ENCODE assay signal across 35 cellular contexts in the genomic region with DNA sequence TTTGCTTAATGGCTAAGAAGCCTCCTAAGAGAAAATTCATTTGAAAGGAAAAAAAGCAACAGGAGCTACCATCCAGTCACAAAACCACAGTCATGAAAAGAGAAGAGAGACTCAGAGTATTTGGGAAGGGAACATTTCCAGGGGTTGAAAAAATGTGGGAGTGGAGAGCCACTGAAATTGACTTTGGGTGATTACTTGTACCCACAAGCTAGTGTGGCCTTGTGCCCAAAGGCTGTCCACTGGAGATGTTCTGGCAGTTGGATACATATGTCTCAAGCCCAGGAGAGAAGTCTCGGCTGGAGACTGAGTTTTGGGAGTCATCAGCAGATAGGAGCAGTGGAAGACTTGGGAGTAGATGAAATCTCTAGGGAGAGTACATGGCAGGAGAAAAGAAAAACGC. TPM values are rescaled to one million over a fixed set of nuclear protein-coding genes. Genes with fewer than 3 reads are reported as not detected.
"Had no signal": no experiment of that assay in that cellular context is flagged by ENCODE, and none has a peak within 500 bp of the region (broad histone marks: within the 10 kb centered on the region; RNA-seq: fewer than 3 reads in every experiment).

No MANE protein-coding gene starts in this region.

- FAIRE-seq: pancreas, urothelium cell line had no signal

- H3K4me1 ChIP-seq: psoas muscle had no signal

- H3K4me3 Mint-ChIP-seq: naive thymus-derived CD8-positive, alpha-beta T cell; natural killer cell treated with Interleukin-12 subunit alpha and Interleukin-12 subunit beta and Interleukin-15 and Interleukin-18, amount 100 ng/mL, for 72 hours; nephron progenitor cell; neural crest cell; stimulated activated effector memory CD8-positive, alpha-beta T cell treated with anti-CD3 and anti-CD28 coated beads, Interleukin-12 subunit alpha, Interleukin-12 subunit beta, amount 100 ng/mL, for 72 hours; stimulated activated naive B cell treated with anti-CD40 and anti-IgM and Interleukin-4, amounts not matched to agents 10 μg/mL and 1 μg/mL and 100 μg/mL, for 72 hours; stimulated activated naive CD8-positive, alpha-beta T cell treated with anti-CD3 and anti-CD28 coated beads, Interleukin-15, Interleukin-2, amounts not matched to agents 100 ng/mL and 50 ng/mL, for 24 hours had no signal

- H3K4me3 ChIP-seq: pancreas, psoas muscle, right lobe of liver, sigmoid colon, skin epidermis, stomach, thoracic aorta, thyroid gland, tibial nerve, upper lobe of left lung, vagina had no signal

- H3K36me3 Mint-ChIP-seq: naive thymus-derived CD8-positive, alpha-beta T cell; natural killer cell treated with Interleukin-12 subunit alpha and Interleukin-12 subunit beta and Interleukin-15 and Interleukin-18, amount 100 ng/mL, for 72 hours; stimulated activated effector memory CD8-positive, alpha-beta T cell treated with anti-CD3 and anti-CD28 coated beads, Interleukin-12 subunit alpha, Interleukin-12 subunit beta, amount 100 ng/mL, for 72 hours; stimulated activated naive B cell treated with anti-CD40 and anti-IgM and Interleukin-4, amounts not matched to agents 10 μg/mL and 1 μg/mL and 100 μg/mL, for 72 hours had no signal

- DNase-seq: naive thymus-derived CD8-positive, alpha-beta T cell; nephron progenitor cell; nucleus accumbens; pancreas; psoas muscle; right cardiac atrium; right lobe of liver; sigmoid colon; stimulated activated CD4-positive, alpha-beta T cell treated with anti-CD3 and anti-CD28 coated beads, Interleukin-15, amount 100 ng/mL, for 24 hours; stimulated activated CD4-positive, alpha-beta T cell treated with anti-CD3 and anti-CD28 coated beads, Interleukin-2, amount 100 ng/mL, for 24 hours; stimulated activated CD4-positive, alpha-beta T cell treated with anti-CD3 and anti-CD28 coated beads, Interleukin-2, amount 100 ng/mL, for 48 hours; stimulated activated CD4-positive, alpha-beta T cell treated with anti-CD3 and anti-CD28 coated beads, Interleukin-4, amount 100 ng/mL, for 24 hours; stimulated activated naive B cell treated with anti-CD40 and anti-IgM and Interleukin-4, amounts not matched to agents 10 μg/mL and 1 μg/mL and 100 μg/mL, for 72 hours; stimulated activated naive CD4-positive, alpha-beta T cell treated with Interleukin-2 at 50 U/mL for 16 hours; stomach; thyroid gland; trophoblast cell; upper lobe of left lung had no signal

- H3K9me3 ChIP-seq: neutrophil, pancreas, psoas muscle, right lobe of liver, sigmoid colon, stomach, thoracic aorta, thyroid gland, tibial nerve, upper lobe of left lung, vagina had no signal

- H3K27me3 ChIP-seq: neutrophil, pancreas, right lobe of liver, sigmoid colon, stomach, thyroid gland, tibial nerve, upper lobe of left lung, vagina had no signal

- H3K27ac Mint-ChIP-seq: natural killer cell treated with Interleukin-12 subunit alpha and Interleukin-12 subunit beta and Interleukin-15 and Interleukin-18, amount 100 ng/mL, for 72 hours; nephron progenitor cell; stimulated activated effector memory CD8-positive, alpha-beta T cell treated with anti-CD3 and anti-CD28 coated beads, Interleukin-12 subunit alpha, Interleukin-12 subunit beta, amount 100 ng/mL, for 72 hours; stimulated activated naive B cell treated with anti-CD40 and anti-IgM and Interleukin-4, amounts not matched to agents 10 μg/mL and 1 μg/mL and 100 μg/mL, for 72 hours; stimulated activated naive CD8-positive, alpha-beta T cell treated with anti-CD3 and anti-CD28 coated beads, Interleukin-15, Interleukin-2, amounts not matched to agents 100 ng/mL and 50 ng/mL, for 24 hours had no signal

- ATAC-seq: naive thymus-derived CD8-positive, alpha-beta T cell; natural killer cell treated with Interleukin-12 subunit alpha and Interleukin-12 subunit beta and Interleukin-15 and Interleukin-18, amount 100 ng/mL, for 72 hours; pancreas; psoas muscle; right cardiac atrium; right lobe of liver; stimulated activated effector memory CD8-positive, alpha-beta T cell treated with anti-CD3 and anti-CD28 coated beads, Interleukin-12 subunit alpha, Interleukin-12 subunit beta, amount 100 ng/mL, for 72 hours; stimulated activated naive B cell treated with anti-CD40 and anti-IgM and Interleukin-4, amounts not matched to agents 10 μg/mL and 1 μg/mL and 100 μg/mL, for 72 hours had no signal

- H3K9me3 Mint-ChIP-seq: naive thymus-derived CD8-positive, alpha-beta T cell; natural killer cell treated with Interleukin-12 subunit alpha and Interleukin-12 subunit beta and Interleukin-15 and Interleukin-18, amount 100 ng/mL, for 72 hours; nephron progenitor cell; neural crest cell; stimulated activated effector memory CD8-positive, alpha-beta T cell treated with anti-CD3 and anti-CD28 coated beads, Interleukin-12 subunit alpha, Interleukin-12 subunit beta, amount 100 ng/mL, for 72 hours; stimulated activated naive B cell treated with anti-CD40 and anti-IgM and Interleukin-4, amounts not matched to agents 10 μg/mL and 1 μg/mL and 100 μg/mL, for 72 hours; stimulated activated naive CD8-positive, alpha-beta T cell treated with anti-CD3 and anti-CD28 coated beads, Interleukin-15, Interleukin-2, amounts not matched to agents 100 ng/mL and 50 ng/mL, for 24 hours had no signal

- H3K27ac ChIP-seq: neutrophil, pancreas, psoas muscle, right lobe of liver, sigmoid colon, skin epidermis, stomach, thoracic aorta, thyroid gland, tibial nerve, upper lobe of left lung, vagina had no signal

- H3K36me3 ChIP-seq: neutrophil, pancreas, sigmoid colon, stomach, thoracic aorta, thyroid gland, tibial nerve, upper lobe of left lung, vagina had no signal

RNA-seq across cellular contexts. Expression of gene APOA5, which starts 3.2 kb away (rescaled TPM):
- total RNA-seq: naive thymus-derived CD8-positive, alpha-beta T cell; natural killer cell treated with Interleukin-12 subunit alpha and Interleukin-12 subunit beta and Interleukin-15 and Interleukin-18, amount 100 ng/mL, for 72 hours; neural crest cell; omental fat pad; osteocyte; progenitor cell of endocrine pancreas; psoas muscle; renal cortical epithelial cell; right cardiac atrium; sigmoid colon; stomach; subcutaneous adipose tissue; temporal lobe; thoracic aorta; thyroid gland; tibial nerve; ureter; vagina had no signal
- polyA plus RNA-seq: naive thymus-derived CD8-positive, alpha-beta T cell; right cardiac atrium; sigmoid colon; stomach had no signal

RNA-seq across cellular contexts. Expression of gene APOA4, which starts 28.3 kb away (rescaled TPM):
- total RNA-seq: naive thymus-derived CD8-positive, alpha-beta T cell; natural killer cell treated with Interleukin-12 subunit alpha and Interleukin-12 subunit beta and Interleukin-15 and Interleukin-18, amount 100 ng/mL, for 72 hours; neural crest cell; osteocyte; pancreas; progenitor cell of endocrine pancreas; renal cortical epithelial cell; right cardiac atrium; sigmoid colon; subcutaneous adipose tissue; temporal lobe; thyroid gland; tibial nerve; upper lobe of left lung; ureter; vagina had no signal
- polyA plus RNA-seq: naive thymus-derived CD8-positive, alpha-beta T cell had no signal

RNA-seq across cellular contexts. Expression of gene APOC3, which starts 34.9 kb away (rescaled TPM):
- total RNA-seq: naive thymus-derived CD8-positive, alpha-beta T cell; natural killer cell treated with Interleukin-12 subunit alpha and Interleukin-12 subunit beta and Interleukin-15 and Interleukin-18, amount 100 ng/mL, for 72 hours; neural crest cell; osteocyte; renal cortical epithelial cell; sigmoid colon; subcutaneous adipose tissue; temporal lobe; thoracic aorta; thyroid gland; tibial nerve; vagina had no signal
- polyA plus RNA-seq: naive thymus-derived CD8-positive, alpha-beta T cell; right cardiac atrium; stomach had no signal
